1 cellular context compared by ENCODE assay signal in the genomic region with DNA sequence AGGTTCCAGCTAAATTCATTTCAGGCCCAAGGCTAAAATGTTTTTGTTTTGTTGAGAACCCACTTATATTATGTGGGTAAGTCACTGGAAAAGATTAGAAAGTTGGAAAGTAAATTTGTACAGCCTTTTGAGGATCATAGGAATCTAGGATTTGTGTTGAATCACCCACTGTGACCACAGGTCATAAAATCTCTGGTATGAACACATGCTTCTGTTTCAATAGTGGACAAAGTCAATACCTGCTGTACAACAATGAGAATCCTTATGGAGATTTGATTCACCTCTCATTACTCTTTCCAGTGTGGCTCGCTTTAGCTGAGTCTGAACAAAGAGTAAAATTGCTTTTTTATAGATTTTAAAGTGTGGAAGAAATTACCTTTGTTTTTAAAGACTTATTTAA.
TF ChIP-seq lines count a peak whose summit lies in the region.

No MANE protein-coding gene starts in this region.

TF ChIP-seq in HepG2, 621 proteins besides CTCF, POLR2A, EP300 and RAD21 (continued from another document):
- TF ChIP-seq CEBPZ (IDR thresholded peaks at IDR 0.05; ENCODE audit: low read length) (no peak), SMC3 (IDR thresholded peaks at IDR 0.05; ENCODE audit: low read length) (no peak), FOXA1 (IDR thresholded peaks at IDR 0.05) (no peak), FOXA1 (CRISPR knock-in tag; IDR thresholded peaks at IDR 0.05) (peak; percentile 50), ZNF558 (CRISPR knock-in tag; IDR thresholded peaks at IDR 0.05; ENCODE audit: borderline replicate concordance) (no peak), TCF7 (IDR thresholded peaks at IDR 0.05; ENCODE audit: low read depth) (peak; percentile 23; the same call in 1 of the 2 replicates), ZNF598 (CRISPR knock-in tag; IDR thresholded peaks at IDR 0.05; ENCODE audit: borderline replicate concordance) (no peak), ZNF766 (CRISPR knock-in tag; IDR thresholded peaks at IDR 0.05; ENCODE audit: borderline replicate concordance) (no peak), ZNF234 (CRISPR knock-in tag; conservative IDR thresholded peaks at IDR 0.05) (no peak), ZNF776 (CRISPR knock-in tag; IDR thresholded peaks at IDR 0.05) (no peak), CEBPB (IDR thresholded peaks at IDR 0.05; ENCODE audit: borderline replicate concordance, low read depth, low read length) (no peak), FOXA3 (CRISPR knock-in tag; IDR thresholded peaks at IDR 0.05) (peak; percentile 8; the same call in 1 of the 2 replicates), ZNF567 (CRISPR knock-in tag; IDR thresholded peaks at IDR 0.05; ENCODE audit: borderline replicate concordance) (no peak), IRF9 (CRISPR knock-in tag; IDR thresholded peaks at IDR 0.05; ENCODE audit: borderline replicate concordance) (no peak), BCL6 (CRISPR knock-in tag; IDR thresholded peaks at IDR 0.05) (peak; percentile 54; the same call in 1 of the 2 replicates), SOX13 (IDR thresholded peaks at IDR 0.05) (no peak), SOX13 (CRISPR knock-in tag; conservative IDR thresholded peaks at IDR 0.05 in 1 of 2, IDR thresholded peaks at IDR 0.05 in 1 of 2) (peak in 1 of 2 experiments; percentile 29; a peak in 1 of 4 replicates), POLR2G (IDR thresholded peaks at IDR 0.05; ENCODE audit: low read depth, low read length) (no peak), SOX6 (IDR thresholded peaks at IDR 0.05) (no peak), SOX6 (CRISPR knock-in tag; IDR thresholded peaks at IDR 0.05) (no peak), POGZ (CRISPR knock-in tag; IDR thresholded peaks at IDR 0.05) (no peak), SSRP1 (CRISPR knock-in tag; IDR thresholded peaks at IDR 0.05) (no peak)
